Comparison of ENCODE assay signal across 1 cellular context in the genomic region with DNA sequence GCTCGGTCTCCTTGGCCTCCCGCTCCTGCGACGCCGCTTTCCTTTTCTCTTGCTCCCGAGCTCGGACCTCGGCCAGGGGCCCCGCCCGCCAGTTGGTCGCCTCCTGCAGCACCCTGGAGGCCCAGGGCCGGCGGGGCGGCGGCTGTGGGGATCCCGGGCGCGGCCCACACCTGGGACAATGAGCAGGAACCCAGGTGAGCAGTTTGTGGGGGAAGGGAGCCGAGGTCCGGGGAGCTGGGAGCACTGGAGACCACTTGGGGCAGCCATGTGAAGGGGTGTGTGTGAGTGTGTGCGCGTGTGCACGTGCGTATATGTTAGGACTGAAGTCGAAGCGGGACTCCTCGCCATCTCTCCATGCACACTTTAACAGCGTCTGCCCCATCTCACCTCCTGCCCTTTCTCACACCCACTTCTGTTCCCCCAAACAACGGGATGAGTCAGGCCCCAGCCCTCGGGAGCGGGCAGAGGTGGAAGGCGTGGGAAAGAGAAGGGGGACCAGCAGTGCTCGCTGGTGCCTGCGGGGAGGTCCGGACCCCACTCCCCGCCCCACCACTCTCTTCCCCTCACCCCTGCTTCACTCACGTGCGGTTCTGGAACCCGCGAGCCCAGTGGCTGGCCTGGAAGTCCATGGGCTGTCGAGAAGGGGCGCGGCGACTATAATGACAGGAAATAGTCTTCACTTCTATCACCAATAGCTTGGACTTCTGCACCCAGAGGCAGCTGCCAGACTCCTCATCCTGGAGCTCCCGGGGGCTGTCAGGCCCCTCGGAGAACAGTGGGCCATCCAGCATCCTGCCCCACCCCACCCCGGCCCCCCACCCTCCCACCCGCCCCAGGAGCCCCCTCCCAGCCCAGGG.
TF ChIP-seq lines count a peak whose summit lies in the region.

No MANE protein-coding gene starts in this region.

TF ChIP-seq in HepG2, 621 proteins besides CTCF, POLR2A, EP300 and RAD21 (continued from another document and continues in another):
- TF ChIP-seq, protein P1, sequence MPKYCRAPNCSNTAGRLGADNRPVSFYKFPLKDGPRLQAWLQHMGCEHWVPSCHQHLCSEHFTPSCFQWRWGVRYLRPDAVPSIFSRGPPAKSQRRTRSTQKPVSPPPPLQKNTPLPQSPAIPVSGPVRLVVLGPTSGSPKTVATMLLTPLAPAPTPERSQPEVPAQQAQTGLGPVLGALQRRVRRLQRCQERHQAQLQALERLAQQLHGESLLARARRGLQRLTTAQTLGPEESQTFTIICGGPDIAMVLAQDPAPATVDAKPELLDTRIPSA (CRISPR knock-in tag; IDR thresholded peaks at IDR 0.05; ENCODE audit: borderline replicate concordance): peak; percentile 67; the same call in 1 of the 2 replicates
- TF ChIP-seq ZNF205 (CRISPR knock-in tag; IDR thresholded peaks at IDR 0.05) (peak; percentile 62), MLLT10 (CRISPR knock-in tag; IDR thresholded peaks at IDR 0.05) (no peak), SYNCRIP (IDR thresholded peaks at IDR 0.05; ENCODE audit: insufficient read depth, low read depth, low read length) (no peak), CBFB (CRISPR knock-in tag; IDR thresholded peaks at IDR 0.05) (no peak), GABPB1 (CRISPR knock-in tag; IDR thresholded peaks at IDR 0.05) (peak; percentile 54), ZNF724P (CRISPR knock-in tag; IDR thresholded peaks at IDR 0.05; ENCODE audit: borderline replicate concordance) (no peak), MED8 (CRISPR knock-in tag; IDR thresholded peaks at IDR 0.05; ENCODE audit: insufficient replicate concordance) (no peak), RNF2 (conservative IDR thresholded peaks at IDR 0.05; ENCODE audit: low read depth) (peak; percentile 85; the same call in 1 of the 2 replicates), FOXO1 (CRISPR knock-in tag; IDR thresholded peaks at IDR 0.05) (0 out of 2 replicates have a peak, but pooled peaks have one; percentile 23), HNRNPLL (IDR thresholded peaks at IDR 0.05; ENCODE audit: low read depth, low read length, poor library complexity, severe bottlenecking) (peak; percentile 53), CC2D1A (CRISPR knock-in tag; IDR thresholded peaks at IDR 0.05) (no peak), CAMTA2 (CRISPR knock-in tag; IDR thresholded peaks at IDR 0.05; ENCODE audit: borderline replicate concordance) (0 out of 2 replicates have a peak, but pooled peaks have one; percentile 49), ARID2 (CRISPR knock-in tag; IDR thresholded peaks at IDR 0.05; ENCODE audit: borderline replicate concordance) (peak; percentile 44; the same call in 1 of the 2 replicates), ZNF331 (CRISPR knock-in tag; IDR thresholded peaks at IDR 0.05) (0 out of 2 replicates have a peak, but pooled peaks have one; percentile 11), SAP130 (CRISPR knock-in tag; IDR thresholded peaks at IDR 0.05; ENCODE audit: low read depth) (peak; percentile 6; the same call in 1 of the 2 replicates), HNF4G (IDR thresholded peaks at IDR 0.05; ENCODE audit: borderline replicate concordance, low read depth, low read length) (no peak), HNF4G (CRISPR knock-in tag; IDR thresholded peaks at IDR 0.05; ENCODE audit: borderline replicate concordance, low read depth) (no peak), MATR3 (CRISPR knock-in tag; IDR thresholded peaks at IDR 0.05) (no peak), ZNF672 (CRISPR knock-in tag; IDR thresholded peaks at IDR 0.05) (0 out of 2 replicates have a peak, but pooled peaks have one; percentile 32), ZNF546 (CRISPR knock-in tag; conservative IDR thresholded peaks at IDR 0.05) (peak; percentile 85), BRD4 (CRISPR knock-in tag; IDR thresholded peaks at IDR 0.05) (peak; percentile 25; the same call in 1 of the 2 replicates), ZNF557 (CRISPR knock-in tag; IDR thresholded peaks at IDR 0.05) (0 out of 2 replicates have a peak, but pooled peaks have one; percentile 43)
- TF ChIP-seq, protein P2, sequence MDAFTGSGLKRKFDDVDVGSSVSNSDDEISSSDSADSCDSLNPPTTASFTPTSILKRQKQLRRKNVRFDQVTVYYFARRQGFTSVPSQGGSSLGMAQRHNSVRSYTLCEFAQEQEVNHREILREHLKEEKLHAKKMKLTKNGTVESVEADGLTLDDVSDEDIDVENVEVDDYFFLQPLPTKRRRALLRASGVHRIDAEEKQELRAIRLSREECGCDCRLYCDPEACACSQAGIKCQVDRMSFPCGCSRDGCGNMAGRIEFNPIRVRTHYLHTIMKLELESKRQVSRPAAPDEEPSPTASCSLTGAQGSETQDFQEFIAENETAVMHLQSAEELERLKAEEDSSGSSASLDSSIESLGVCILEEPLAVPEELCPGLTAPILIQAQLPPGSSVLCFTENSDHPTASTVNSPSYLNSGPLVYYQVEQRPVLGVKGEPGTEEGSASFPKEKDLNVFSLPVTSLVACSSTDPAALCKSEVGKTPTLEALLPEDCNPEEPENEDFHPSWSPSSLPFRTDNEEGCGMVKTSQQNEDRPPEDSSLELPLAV (CRISPR knock-in tag; conservative IDR thresholded peaks at IDR 0.05; ENCODE audit: low read depth): no peak
- TF ChIP-seq, protein P3, sequence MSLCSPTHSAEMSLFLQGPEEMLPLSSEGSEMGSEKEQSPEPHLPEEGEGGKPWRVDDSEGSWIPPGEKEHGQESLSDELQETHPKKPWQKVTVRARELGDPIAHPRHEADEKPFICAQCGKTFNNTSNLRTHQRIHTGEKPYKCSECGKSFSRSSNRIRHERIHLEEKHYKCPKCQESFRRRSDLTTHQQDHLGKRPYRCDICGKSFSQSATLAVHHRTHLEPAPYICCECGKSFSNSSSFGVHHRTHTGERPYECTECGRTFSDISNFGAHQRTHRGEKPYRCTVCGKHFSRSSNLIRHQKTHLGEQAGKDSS (CRISPR knock-in tag; IDR thresholded peaks at IDR 0.05; ENCODE audit: borderline replicate concordance, low read depth): 0 out of 2 replicates have a peak, but pooled peaks have one; percentile 33
- TF ChIP-seq, protein P4, sequence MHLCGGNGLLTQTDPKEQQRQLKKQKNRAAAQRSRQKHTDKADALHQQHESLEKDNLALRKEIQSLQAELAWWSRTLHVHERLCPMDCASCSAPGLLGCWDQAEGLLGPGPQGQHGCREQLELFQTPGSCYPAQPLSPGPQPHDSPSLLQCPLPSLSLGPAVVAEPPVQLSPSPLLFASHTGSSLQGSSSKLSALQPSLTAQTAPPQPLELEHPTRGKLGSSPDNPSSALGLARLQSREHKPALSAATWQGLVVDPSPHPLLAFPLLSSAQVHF (CRISPR knock-in tag; IDR thresholded peaks at IDR 0.05): peak; percentile 92
- TF ChIP-seq, protein P5, sequence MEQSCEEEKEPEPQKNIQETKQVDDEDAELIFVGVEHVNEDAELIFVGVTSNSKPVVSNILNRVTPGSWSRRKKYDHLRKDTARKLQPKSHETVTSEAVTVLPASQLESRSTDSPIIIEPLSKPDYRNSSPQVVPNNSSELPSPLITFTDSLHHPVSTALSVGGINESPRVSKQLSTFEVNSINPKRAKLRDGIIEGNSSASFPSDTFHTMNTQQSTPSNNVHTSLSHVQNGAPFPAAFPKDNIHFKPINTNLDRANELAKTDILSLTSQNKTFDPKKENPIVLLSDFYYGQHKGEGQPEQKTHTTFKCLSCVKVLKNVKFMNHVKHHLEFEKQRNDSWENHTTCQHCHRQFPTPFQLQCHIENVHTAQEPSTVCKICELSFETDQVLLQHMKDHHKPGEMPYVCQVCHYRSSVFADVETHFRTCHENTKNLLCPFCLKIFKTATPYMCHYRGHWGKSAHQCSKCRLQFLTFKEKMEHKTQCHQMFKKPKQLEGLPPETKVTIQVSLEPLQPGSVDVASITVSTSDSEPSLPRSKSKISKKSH (CRISPR knock-in tag; IDR thresholded peaks at IDR 0.05; ENCODE audit: borderline replicate concordance): peak; percentile 98
- TF ChIP-seq, protein P6, sequence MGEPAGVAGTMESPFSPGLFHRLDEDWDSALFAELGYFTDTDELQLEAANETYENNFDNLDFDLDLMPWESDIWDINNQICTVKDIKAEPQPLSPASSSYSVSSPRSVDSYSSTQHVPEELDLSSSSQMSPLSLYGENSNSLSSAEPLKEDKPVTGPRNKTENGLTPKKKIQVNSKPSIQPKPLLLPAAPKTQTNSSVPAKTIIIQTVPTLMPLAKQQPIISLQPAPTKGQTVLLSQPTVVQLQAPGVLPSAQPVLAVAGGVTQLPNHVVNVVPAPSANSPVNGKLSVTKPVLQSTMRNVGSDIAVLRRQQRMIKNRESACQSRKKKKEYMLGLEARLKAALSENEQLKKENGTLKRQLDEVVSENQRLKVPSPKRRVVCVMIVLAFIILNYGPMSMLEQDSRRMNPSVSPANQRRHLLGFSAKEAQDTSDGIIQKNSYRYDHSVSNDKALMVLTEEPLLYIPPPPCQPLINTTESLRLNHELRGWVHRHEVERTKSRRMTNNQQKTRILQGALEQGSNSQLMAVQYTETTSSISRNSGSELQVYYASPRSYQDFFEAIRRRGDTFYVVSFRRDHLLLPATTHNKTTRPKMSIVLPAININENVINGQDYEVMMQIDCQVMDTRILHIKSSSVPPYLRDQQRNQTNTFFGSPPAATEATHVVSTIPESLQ (CRISPR knock-in tag; conservative IDR thresholded peaks at IDR 0.05): peak; percentile 29; the same call in 1 of the 2 replicates
- TF ChIP-seq, protein P7, sequence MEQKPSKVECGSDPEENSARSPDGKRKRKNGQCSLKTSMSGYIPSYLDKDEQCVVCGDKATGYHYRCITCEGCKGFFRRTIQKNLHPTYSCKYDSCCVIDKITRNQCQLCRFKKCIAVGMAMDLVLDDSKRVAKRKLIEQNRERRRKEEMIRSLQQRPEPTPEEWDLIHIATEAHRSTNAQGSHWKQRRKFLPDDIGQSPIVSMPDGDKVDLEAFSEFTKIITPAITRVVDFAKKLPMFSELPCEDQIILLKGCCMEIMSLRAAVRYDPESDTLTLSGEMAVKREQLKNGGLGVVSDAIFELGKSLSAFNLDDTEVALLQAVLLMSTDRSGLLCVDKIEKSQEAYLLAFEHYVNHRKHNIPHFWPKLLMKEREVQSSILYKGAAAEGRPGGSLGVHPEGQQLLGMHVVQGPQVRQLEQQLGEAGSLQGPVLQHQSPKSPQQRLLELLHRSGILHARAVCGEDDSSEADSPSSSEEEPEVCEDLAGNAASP (CRISPR knock-in tag; IDR thresholded peaks at IDR 0.05; ENCODE audit: borderline replicate concordance): no peak
- TF ChIP-seq, protein P8, sequence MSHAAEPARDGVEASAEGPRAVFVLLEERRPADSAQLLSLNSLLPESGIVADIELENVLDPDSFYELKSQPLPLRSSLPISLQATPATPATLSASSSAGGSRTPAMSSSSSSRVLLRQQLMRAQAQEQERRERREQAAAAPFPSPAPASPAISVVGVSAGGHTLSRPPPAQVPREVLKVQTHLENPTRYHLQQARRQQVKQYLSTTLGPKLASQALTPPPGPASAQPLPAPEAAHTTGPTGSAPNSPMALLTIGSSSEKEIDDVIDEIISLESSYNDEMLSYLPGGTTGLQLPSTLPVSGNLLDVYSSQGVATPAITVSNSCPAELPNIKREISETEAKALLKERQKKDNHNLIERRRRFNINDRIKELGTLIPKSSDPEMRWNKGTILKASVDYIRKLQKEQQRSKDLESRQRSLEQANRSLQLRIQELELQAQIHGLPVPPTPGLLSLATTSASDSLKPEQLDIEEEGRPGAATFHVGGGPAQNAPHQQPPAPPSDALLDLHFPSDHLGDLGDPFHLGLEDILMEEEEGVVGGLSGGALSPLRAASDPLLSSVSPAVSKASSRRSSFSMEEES (CRISPR knock-in tag; IDR thresholded peaks at IDR 0.05): peak; percentile 58; the same call in 1 of the 2 replicates
- TF ChIP-seq, protein P9, sequence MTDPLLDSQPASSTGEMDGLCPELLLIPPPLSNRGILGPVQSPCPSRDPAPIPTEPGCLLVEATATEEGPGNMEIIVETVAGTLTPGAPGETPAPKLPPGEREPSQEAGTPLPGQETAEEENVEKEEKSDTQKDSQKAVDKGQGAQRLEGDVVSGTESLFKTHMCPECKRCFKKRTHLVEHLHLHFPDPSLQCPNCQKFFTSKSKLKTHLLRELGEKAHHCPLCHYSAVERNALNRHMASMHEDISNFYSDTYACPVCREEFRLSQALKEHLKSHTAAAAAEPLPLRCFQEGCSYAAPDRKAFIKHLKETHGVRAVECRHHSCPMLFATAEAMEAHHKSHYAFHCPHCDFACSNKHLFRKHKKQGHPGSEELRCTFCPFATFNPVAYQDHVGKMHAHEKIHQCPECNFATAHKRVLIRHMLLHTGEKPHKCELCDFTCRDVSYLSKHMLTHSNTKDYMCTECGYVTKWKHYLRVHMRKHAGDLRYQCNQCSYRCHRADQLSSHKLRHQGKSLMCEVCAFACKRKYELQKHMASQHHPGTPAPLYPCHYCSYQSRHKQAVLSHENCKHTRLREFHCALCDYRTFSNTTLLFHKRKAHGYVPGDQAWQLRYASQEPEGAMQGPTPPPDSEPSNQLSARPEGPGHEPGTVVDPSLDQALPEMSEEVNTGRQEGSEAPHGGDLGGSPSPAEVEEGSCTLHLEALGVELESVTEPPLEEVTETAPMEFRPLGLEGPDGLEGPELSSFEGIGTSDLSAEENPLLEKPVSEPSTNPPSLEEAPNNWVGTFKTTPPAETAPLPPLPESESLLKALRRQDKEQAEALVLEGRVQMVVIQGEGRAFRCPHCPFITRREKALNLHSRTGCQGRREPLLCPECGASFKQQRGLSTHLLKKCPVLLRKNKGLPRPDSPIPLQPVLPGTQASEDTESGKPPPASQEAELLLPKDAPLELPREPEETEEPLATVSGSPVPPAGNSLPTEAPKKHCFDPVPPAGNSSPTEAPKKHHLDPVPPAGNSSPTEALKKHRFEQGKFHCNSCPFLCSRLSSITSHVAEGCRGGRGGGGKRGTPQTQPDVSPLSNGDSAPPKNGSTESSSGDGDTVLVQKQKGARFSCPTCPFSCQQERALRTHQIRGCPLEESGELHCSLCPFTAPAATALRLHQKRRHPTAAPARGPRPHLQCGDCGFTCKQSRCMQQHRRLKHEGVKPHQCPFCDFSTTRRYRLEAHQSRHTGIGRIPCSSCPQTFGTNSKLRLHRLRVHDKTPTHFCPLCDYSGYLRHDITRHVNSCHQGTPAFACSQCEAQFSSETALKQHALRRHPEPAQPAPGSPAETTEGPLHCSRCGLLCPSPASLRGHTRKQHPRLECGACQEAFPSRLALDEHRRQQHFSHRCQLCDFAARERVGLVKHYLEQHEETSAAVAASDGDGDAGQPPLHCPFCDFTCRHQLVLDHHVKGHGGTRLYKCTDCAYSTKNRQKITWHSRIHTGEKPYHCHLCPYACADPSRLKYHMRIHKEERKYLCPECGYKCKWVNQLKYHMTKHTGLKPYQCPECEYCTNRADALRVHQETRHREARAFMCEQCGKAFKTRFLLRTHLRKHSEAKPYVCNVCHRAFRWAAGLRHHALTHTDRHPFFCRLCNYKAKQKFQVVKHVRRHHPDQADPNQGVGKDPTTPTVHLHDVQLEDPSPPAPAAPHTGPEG (CRISPR knock-in tag; IDR thresholded peaks at IDR 0.05): peak; percentile 66; the same call in 1 of the 2 replicates
- TF ChIP-seq, protein P10, sequence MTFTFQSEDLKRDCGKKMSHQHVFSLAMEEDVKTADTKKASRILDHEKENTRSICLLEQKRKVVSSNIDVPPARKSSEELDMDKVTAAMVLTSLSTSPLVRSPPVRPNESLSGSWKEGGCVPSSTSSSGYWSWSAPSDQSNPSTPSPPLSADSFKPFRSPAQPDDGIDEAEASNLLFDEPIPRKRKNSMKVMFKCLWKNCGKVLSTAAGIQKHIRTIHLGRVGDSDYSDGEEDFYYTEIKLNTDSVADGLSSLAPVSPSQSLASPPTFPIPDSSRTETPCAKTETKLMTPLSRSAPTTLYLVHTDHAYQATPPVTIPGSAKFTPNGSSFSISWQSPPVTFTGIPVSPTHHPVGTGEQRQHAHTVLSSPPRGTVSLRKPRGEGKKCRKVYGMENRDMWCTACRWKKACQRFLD (CRISPR knock-in tag; IDR thresholded peaks at IDR 0.05; ENCODE audit: borderline replicate concordance): peak; percentile 87
